Comparison of ENCODE assay signal across 2 cellular contexts in the genomic region with DNA sequence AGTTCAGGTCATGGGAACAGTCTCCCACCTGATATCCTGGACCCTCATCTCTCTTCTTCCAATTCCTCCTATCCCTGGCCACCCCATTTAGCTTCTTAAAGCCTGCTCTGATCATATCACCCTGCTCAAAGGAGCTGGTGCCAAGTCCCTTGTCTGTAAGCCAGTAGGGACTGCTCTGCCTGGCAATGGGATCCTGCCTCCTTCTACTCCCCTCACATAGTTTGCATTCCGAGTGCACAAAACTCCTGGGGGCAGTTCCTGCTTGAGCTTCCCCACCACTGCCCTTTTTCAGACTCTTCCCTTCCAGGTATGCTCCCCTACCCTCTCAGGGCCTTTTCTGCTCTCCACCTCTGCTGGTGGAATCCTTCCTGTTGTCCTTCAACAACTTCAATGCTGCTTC.
A peak's percentile ranks its signal among the peaks of the same experiment; 100 is the strongest.
TF ChIP-seq lines count a peak whose summit lies in the region.

No MANE protein-coding gene starts in this region.

TF ChIP-seq in GM23338, 12 proteins besides CTCF, POLR2A, EP300 and RAD21:
- no peak for TF ChIP-seq NANOG (IDR thresholded peaks at IDR 0.05; ENCODE audit: borderline replicate concordance)
- TF ChIP-seq, protein P1, sequence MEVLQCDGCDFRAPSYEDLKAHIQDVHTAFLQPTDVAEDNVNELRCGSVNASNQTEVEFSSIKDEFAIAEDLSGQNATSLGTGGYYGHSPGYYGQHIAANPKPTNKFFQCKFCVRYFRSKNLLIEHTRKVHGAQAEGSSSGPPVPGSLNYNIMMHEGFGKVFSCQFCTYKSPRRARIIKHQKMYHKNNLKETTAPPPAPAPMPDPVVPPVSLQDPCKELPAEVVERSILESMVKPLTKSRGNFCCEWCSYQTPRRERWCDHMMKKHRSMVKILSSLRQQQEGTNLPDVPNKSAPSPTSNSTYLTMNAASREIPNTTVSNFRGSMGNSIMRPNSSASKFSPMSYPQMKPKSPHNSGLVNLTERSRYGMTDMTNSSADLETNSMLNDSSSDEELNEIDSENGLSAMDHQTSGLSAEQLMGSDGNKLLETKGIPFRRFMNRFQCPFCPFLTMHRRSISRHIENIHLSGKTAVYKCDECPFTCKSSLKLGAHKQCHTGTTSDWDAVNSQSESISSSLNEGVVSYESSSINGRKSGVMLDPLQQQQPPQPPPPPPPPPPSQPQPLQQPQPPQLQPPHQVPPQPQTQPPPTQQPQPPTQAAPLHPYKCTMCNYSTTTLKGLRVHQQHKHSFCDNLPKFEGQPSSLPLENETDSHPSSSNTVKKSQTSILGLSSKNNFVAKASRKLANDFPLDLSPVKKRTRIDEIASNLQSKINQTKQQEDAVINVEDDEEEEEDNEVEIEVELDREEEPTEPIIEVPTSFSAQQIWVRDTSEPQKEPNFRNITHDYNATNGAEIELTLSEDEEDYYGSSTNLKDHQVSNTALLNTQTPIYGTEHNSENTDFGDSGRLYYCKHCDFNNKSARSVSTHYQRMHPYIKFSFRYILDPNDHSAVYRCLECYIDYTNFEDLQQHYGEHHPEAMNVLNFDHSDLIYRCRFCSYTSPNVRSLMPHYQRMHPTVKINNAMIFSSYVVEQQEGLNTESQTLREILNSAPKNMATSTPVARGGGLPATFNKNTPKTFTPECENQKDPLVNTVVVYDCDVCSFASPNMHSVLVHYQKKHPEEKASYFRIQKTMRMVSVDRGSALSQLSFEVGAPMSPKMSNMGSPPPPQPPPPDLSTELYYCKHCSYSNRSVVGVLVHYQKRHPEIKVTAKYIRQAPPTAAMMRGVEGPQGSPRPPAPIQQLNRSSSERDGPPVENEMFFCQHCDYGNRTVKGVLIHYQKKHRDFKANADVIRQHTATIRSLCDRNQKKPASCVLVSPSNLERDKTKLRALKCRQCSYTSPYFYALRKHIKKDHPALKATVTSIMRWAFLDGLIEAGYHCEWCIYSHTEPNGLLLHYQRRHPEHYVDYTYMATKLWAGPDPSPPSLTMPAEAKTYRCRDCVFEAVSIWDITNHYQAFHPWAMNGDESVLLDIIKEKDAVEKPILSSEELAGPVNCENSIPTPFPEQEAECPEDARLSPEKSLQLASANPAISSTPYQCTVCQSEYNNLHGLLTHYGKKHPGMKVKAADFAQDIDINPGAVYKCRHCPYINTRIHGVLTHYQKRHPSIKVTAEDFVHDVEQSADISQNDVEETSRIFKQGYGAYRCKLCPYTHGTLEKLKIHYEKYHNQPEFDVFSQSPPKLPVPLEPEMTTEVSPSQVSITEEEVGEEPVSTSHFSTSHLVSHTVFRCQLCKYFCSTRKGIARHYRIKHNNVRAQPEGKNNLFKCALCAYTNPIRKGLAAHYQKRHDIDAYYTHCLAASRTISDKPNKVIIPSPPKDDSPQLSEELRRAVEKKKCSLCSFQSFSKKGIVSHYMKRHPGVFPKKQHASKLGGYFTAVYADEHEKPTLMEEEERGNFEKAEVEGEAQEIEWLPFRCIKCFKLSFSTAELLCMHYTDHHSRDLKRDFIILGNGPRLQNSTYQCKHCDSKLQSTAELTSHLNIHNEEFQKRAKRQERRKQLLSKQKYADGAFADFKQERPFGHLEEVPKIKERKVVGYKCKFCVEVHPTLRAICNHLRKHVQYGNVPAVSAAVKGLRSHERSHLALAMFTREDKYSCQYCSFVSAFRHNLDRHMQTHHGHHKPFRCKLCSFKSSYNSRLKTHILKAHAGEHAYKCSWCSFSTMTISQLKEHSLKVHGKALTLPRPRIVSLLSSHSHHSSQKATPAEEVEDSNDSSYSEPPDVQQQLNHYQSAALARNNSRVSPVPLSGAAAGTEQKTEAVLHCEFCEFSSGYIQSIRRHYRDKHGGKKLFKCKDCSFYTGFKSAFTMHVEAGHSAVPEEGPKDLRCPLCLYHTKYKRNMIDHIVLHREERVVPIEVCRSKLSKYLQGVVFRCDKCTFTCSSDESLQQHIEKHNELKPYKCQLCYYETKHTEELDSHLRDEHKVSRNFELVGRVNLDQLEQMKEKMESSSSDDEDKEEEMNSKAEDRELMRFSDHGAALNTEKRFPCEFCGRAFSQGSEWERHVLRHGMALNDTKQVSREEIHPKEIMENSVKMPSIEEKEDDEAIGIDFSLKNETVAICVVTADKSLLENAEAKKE (CRISPR knock-in tag; IDR thresholded peaks at IDR 0.05): no peak
- TF ChIP-seq ZNF114 (CRISPR knock-in tag; IDR thresholded peaks at IDR 0.05): no peak
- TF ChIP-seq STAT1 (IDR thresholded peaks at IDR 0.05; ENCODE audit: unreplicated experiment): no peak
- no peak for TF ChIP-seq REST (IDR thresholded peaks at IDR 0.05; ENCODE audit: unreplicated experiment)
- no peak for TF ChIP-seq POLR2AphosphoS5 (IDR thresholded peaks at IDR 0.05; ENCODE audit: low read depth)
- TF ChIP-seq ETS1 (IDR thresholded peaks at IDR 0.05): no peak
- no peak for TF ChIP-seq CREB1 (CRISPR knock-in tag; IDR thresholded peaks at IDR 0.05; ENCODE audit: low read depth)

TF ChIP-seq in H1, 55 proteins besides CTCF, POLR2A, EP300 and RAD21:
- no peak for TF ChIP-seq RFX5 (IDR thresholded peaks at IDR 0.05; ENCODE audit: borderline replicate concordance, low read depth, low read length)
- no peak for TF ChIP-seq SUZ12 (IDR thresholded peaks at IDR 0.05; ENCODE audit: low read length)
- TF ChIP-seq JUND (IDR thresholded peaks at IDR 0.05; ENCODE audit: low read length): no peak
- no peak for TF ChIP-seq KDM5A (IDR thresholded peaks at IDR 0.05; ENCODE audit: low read length)
- no peak for TF ChIP-seq POLR2AphosphoS5 (IDR thresholded peaks at IDR 0.05; ENCODE audit: low read depth, low read length)
- no peak for TF ChIP-seq TBP (IDR thresholded peaks at IDR 0.05; ENCODE audit: low read depth, low read length)
- TF ChIP-seq CHD1 (IDR thresholded peaks at IDR 0.05; ENCODE audit: low read depth, low read length): no peak
- TF ChIP-seq RBBP5 (IDR thresholded peaks at IDR 0.05; ENCODE audit: borderline replicate concordance, low read depth, low read length): no peak
- TF ChIP-seq TEAD4 (IDR thresholded peaks at IDR 0.05; ENCODE audit: low read depth, low read length): peak; percentile 69
TF ChIP-seq in H1: peak in this region for 1.
